In the genomic region with DNA sequence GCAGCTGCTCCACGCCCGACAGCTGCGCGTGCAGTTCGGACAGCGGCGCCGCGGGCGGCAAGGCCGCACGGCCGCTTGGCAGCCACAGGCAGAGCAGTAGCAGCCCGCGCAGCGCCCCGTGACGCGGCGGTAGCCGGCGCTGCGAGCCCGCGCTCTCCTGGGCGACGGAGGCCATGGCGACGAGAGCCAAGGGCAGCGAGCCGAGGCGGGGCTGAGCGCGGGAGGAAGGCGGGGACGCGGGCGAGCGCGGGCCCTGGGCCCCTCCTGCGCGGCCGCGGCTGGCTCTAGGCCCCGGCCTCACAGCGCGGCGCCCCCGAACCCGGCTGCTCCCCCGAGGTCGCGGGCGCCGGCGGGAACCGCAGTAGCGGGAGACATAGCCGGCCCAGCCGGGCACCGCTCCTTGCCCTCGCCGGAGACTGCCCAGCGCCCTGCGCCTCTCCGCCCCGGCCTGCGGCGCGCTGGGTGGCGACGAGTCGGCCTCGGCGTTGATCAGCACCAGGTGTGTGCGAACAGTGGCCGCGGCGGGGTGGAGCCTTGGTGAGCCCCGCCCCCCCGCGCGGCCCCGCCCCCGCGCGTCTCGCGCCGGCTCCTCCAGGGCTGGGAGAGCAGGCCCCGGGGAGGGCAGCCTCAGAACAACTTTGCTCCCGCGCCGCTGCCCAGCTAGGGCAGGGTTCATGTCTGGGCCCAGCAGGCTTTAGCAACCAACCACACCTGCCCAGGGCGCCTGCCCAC, we compare ENCODE assay signal across 8 cellular contexts. TPM values are rescaled to one million over a fixed set of nuclear protein-coding genes. Genes with fewer than 3 reads are reported as not detected.
DNase-seq lines count a peak whose midpoint lies in the region; FAIRE-seq lines count a peak whose summit lies in the region.

A gene with protein sequence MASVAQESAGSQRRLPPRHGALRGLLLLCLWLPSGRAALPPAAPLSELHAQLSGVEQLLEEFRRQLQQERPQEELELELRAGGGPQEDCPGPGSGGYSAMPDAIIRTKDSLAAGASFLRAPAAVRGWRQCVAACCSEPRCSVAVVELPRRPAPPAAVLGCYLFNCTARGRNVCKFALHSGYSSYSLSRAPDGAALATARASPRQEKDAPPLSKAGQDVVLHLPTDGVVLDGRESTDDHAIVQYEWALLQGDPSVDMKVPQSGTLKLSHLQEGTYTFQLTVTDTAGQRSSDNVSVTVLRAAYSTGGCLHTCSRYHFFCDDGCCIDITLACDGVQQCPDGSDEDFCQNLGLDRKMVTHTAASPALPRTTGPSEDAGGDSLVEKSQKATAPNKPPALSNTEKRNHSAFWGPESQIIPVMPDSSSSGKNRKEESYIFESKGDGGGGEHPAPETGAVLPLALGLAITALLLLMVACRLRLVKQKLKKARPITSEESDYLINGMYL (minus strand): TSS at position 514 of the 732 bp plus-strand sequence. CDS start 339 bp downstream, at position 175.

- WGBS in neuronal stem cell (ENCODE audit: extremely low coverage in 2 of 2, insufficient read length in 2 of 2, insufficient replicate concordance in 1 of 2), 2 donors: no CpG with 5 or more reads among the region's 95 CpGs

- H3K23ac ChIP-seq in neuronal stem cell (ENCODE audit: low read depth, low read length, poor library complexity): peak within 1 kb of the TSS; percentile 85

- CTCF ChIA-PET in activated naive CD4-positive, alpha-beta T cell treated with anti-CD3 and anti-CD28 coated beads, Interleukin-2, amount 10 ng/mL, durations not matched to agents 7 days and 5 days (lab: Charles Lee): interaction anchor here (1.1 to 3.3 kb wide), 5 partner anchors 10 to 318 kb away, joined by 3 to 12 read pairs (median 3); partner anchors contain the start of gene PPIL4

- peak within 1 kb of the TSS; percentile 88 for H3K18ac ChIP-seq in neuronal stem cell (ENCODE audit: low read length)

- H3K4me1 ChIP-seq in HAP-1: peaks cover 9% of the 10 kb centered on the region
- peaks cover 7 to 13% of the 10 kb centered on the region in 2 donors for H3K4me1 ChIP-seq in neuronal stem cell (ENCODE audit: control insufficient read depth in 2 of 2, insufficient read depth in 1 of 2, low read depth in 1 of 2, low read length in 2 of 2)
- peaks cover 0 to 41% (median 31%) of the 10 kb centered on the region in 5 donors for H3K4me1 ChIP-seq in subcutaneous abdominal adipose tissue (ENCODE audit: control insufficient read depth in 5 of 5, insufficient read depth in 5 of 5, low read length in 5 of 5)

- peaks cover 17% of the 10 kb centered on the region for H3K4me1 Mint-ChIP-seq in activated naive CD4-positive, alpha-beta T cell treated with anti-CD3 and anti-CD28 coated beads, Interleukin-2, amount 10 ng/mL, durations not matched to agents 7 days and 5 days

- FAIRE-seq in frontal cortex (lab: Jason Lieb, UNC): no peak

- no peak within 1 kb of the TSS for H4K91ac ChIP-seq in neuronal stem cell (ENCODE audit: low read depth, low read length, poor library complexity)

- H2BK12ac ChIP-seq in neuronal stem cell (ENCODE audit: low read length): no peak within 1 kb of the TSS

- H3K4me3 ChIP-seq in HAP-1: peak within 1 kb of the TSS; percentile 48
- peak within 1 kb of the TSS; percentile 60 for H3K4me3 ChIP-seq in MG63
- peak within 1 kb of the TSS; percentile 78 to 91 for H3K4me3 ChIP-seq in neuronal stem cell (ENCODE audit: low read length in 2 of 2)
- peak within 1 kb of the TSS; percentile 68 to 86 (median 76) for H3K4me3 ChIP-seq in subcutaneous abdominal adipose tissue (ENCODE audit: low read depth in 1 of 5, low read length in 5 of 5)

- H3K36me3 ChIP-seq in HAP-1 (replicated peaks) (0 out of 2 replicates have a peak, but pooled peaks cover 2% of the 10 kb centered on the region), MG63 (peaks cover 15% of the 10 kb centered on the region), neuronal stem cell (replicated peaks in 1 of 2; ENCODE audit: control insufficient read depth in 2 of 2, insufficient read depth in 2 of 2, low read length in 2 of 2) (peaks cover 0 to 4% of the 10 kb centered on the region in 2 donors), subcutaneous abdominal adipose tissue (ENCODE audit: control insufficient read depth in 5 of 5, insufficient read depth in 5 of 5, low read length in 5 of 5) (no peaks in the 10 kb centered on the region)

- H3K4ac ChIP-seq in neuronal stem cell (ENCODE audit: low read length): no peak within 1 kb of the TSS

- no peak within 1 kb of the TSS for H2BK120ac ChIP-seq in neuronal stem cell (ENCODE audit: low read depth, low read length)

- H3K27ac ChIP-seq in neuronal stem cell (replicated peaks; ENCODE audit: low read length): peak within 1 kb of the TSS; percentile 37
- peak within 1 kb of the TSS; percentile 89 for H3K27ac ChIP-seq in subcutaneous abdominal adipose tissue (ENCODE audit: low read depth, low read length)

- peak within 1 kb of the TSS; percentile 88 for H3K9ac ChIP-seq in neuronal stem cell (ENCODE audit: low read depth, low read length, poor library complexity)
- H3K9ac ChIP-seq in subcutaneous abdominal adipose tissue (ENCODE audit: low read length in 5 of 5): peak within 1 kb of the TSS in 4 of 5 donors; percentile 62 to 75 (median 72)

- H4K8ac ChIP-seq in neuronal stem cell (ENCODE audit: low read depth, low read length): no peak within 1 kb of the TSS

- DNase-seq in EL: peak; percentile 86
- peak; percentile 79 to 89 for DNase-seq in HAP-1 (ENCODE audit: low spot score in 2 of 2)
- peak; percentile 84 for DNase-seq in MG63
- DNase-seq in SK-N-DZ (ENCODE audit: low spot score): peak; percentile 85
- DNase-seq in activated naive CD4-positive, alpha-beta T cell treated with anti-CD3 and anti-CD28 coated beads, Interleukin-2, amount 10 ng/mL, durations not matched to agents 7 days and 5 days: peak; percentile 85
- DNase-seq in frontal cortex (ENCODE audit: low spot score in 2 of 2): peak; percentile 91 to 93
- peak; percentile 86 for DNase-seq in neuronal stem cell (ENCODE audit: low spot score)

- H3K27ac Mint-ChIP-seq in activated naive CD4-positive, alpha-beta T cell treated with anti-CD3 and anti-CD28 coated beads, Interleukin-2, amount 10 ng/mL, durations not matched to agents 7 days and 5 days: peak within 1 kb of the TSS; percentile 74

- peak within 1 kb of the TSS; percentile 8 for H3K14ac ChIP-seq in neuronal stem cell (ENCODE audit: low read length)

- no peaks in the 10 kb centered on the region for H3K36me3 Mint-ChIP-seq in activated naive CD4-positive, alpha-beta T cell treated with anti-CD3 and anti-CD28 coated beads, Interleukin-2, amount 10 ng/mL, durations not matched to agents 7 days and 5 days

- H2AK5ac ChIP-seq in neuronal stem cell (ENCODE audit: low read depth, low read length): peak within 1 kb of the TSS; percentile 68

- no peaks in the 10 kb centered on the region for H3K9me3 ChIP-seq in HAP-1
- H3K9me3 ChIP-seq in MG63: no peaks in the 10 kb centered on the region
- H3K9me3 ChIP-seq in neuronal stem cell (replicated peaks in 1 of 2; ENCODE audit: control insufficient read depth in 2 of 2, insufficient read depth in 1 of 2, low read depth in 1 of 2, low read length in 2 of 2): no peaks in the 10 kb centered on the region
- no peaks in the 10 kb centered on the region for H3K9me3 ChIP-seq in subcutaneous abdominal adipose tissue (ENCODE audit: control insufficient read depth in 5 of 5, low read length in 5 of 5)

- peak within 1 kb of the TSS; percentile 80 for H3K4me3 Mint-ChIP-seq in activated naive CD4-positive, alpha-beta T cell treated with anti-CD3 and anti-CD28 coated beads, Interleukin-2, amount 10 ng/mL, durations not matched to agents 7 days and 5 days

- no peak within 1 kb of the TSS for H2BK5ac ChIP-seq in neuronal stem cell (ENCODE audit: low read length)

- no peak within 1 kb of the TSS for H2BK15ac ChIP-seq in neuronal stem cell (ENCODE audit: low read length)

- H3K79me1 ChIP-seq in neuronal stem cell (ENCODE audit: low read depth, low read length): no peaks in the 10 kb centered on the region

- peak within 1 kb of the TSS; percentile 96 for H3K4me2 ChIP-seq in neuronal stem cell (ENCODE audit: insufficient read depth, low read length, poor library complexity, severe bottlenecking)

- in situ Hi-C loops in HAP-1 (cut with MboI; ENCODE audit: low sequenced_read_pairs): no loop called here

- H2AFZ ChIP-seq in neuronal stem cell (ENCODE audit: low read length): peak within 1 kb of the TSS; percentile 100

- H3K9me3 Mint-ChIP-seq in activated naive CD4-positive, alpha-beta T cell treated with anti-CD3 and anti-CD28 coated beads, Interleukin-2, amount 10 ng/mL, durations not matched to agents 7 days and 5 days: no peaks in the 10 kb centered on the region

- peaks cover 45% of the 10 kb centered on the region for H3K27me3 Mint-ChIP-seq in activated naive CD4-positive, alpha-beta T cell treated with anti-CD3 and anti-CD28 coated beads, Interleukin-2, amount 10 ng/mL, durations not matched to agents 7 days and 5 days

- H3K27me3 ChIP-seq in HAP-1 (ENCODE audit: low read depth) (no peaks in the 10 kb centered on the region), MG63 (no peaks in the 10 kb centered on the region), neuronal stem cell (ENCODE audit: control insufficient read depth in 3 of 3, insufficient read depth in 3 of 3, low read depth in 1 of 3, low read length in 3 of 3) (peaks cover 0 to 12% (median 2%) of the 10 kb centered on the region in 3 experiments), subcutaneous abdominal adipose tissue (ENCODE audit: control insufficient read depth in 5 of 5, insufficient read depth in 4 of 5, low read length in 5 of 5) (no peaks in the 10 kb centered on the region)

RNA-seq across cellular contexts. Expression of the gene that starts here (rescaled TPM):
- total RNA-seq in MG63 (2014; rRNA removed; shearing (Covaris generic); ENCODE audit: low replicate concordance): 40.1 and 48.0 TPM in 2 replicates
- polyA plus RNA-seq in SK-N-DZ (2014; cell fraction: cytosol; rRNA removed): 21.8 and 25.4 TPM in 2 replicates
- 15.9 and 19.2 TPM in 2 replicates for polyA plus RNA-seq in SK-N-DZ (2014; cell fraction: nucleus; rRNA removed)
- total RNA-seq in frontal cortex: 30.6 TPM
- polyA plus RNA-seq in neuronal stem cell (2013, experiment 1 of 2): 4.7 TPM
- polyA plus RNA-seq in neuronal stem cell (2013, experiment 2 of 2): 4.9 TPM

Comparison
In these comparisons a context has a peak if more than half of its experiments do, and no peak if none do; other contexts are left out.
1. Peak in every context shown above with its lines: DNase-seq, H3K4me3 ChIP-seq and H3K27ac ChIP-seq.